Comparison of ENCODE assay signal across 15 cellular contexts in genomic region chr3:45477026-45477725, GRCh38.
"Had no signal": no experiment of that assay in that cellular context is flagged by ENCODE, and none has a peak within 500 bp of the region (broad histone marks: within the 10 kb centered on the region; RNA-seq: fewer than 3 reads in every experiment).

No MANE protein-coding gene starts in this region.

- H3K4me3 ChIP-seq: heart left ventricle, lung, suprapubic skin, transverse colon had no signal

- DNase-seq: activated CD4-positive, alpha-beta memory T cell treated with anti-CD3 and anti-CD28 coated beads for 36 hours; activated CD4-positive, alpha-beta T cell treated with anti-CD3 and anti-CD28 coated beads for 36 hours; activated naive CD4-positive, alpha-beta T cell treated with Interleukin-2 at 50 U/mL for 16 hours; activated naive CD8-positive, alpha-beta T cell treated with anti-CD3 and anti-CD28 coated beads for 36 hours; activated T-cell treated with anti-CD3 and anti-CD28 coated beads, Interleukin-2, amount 50 U/mL, for 48 hours; amygdala; heart left ventricle; naive thymus-derived CD4-positive, alpha-beta T cell; stimulated activated CD4-positive, alpha-beta T cell treated with anti-CD3 and anti-CD28 coated beads, Interleukin-4, amount 100 ng/mL, for 24 hours; T-helper 9 cell; transverse colon had no signal

- H3K27ac ChIP-seq: epithelial cell of prostate, heart left ventricle, suprapubic skin, transverse colon had no signal

- ATAC-seq: activated CD4-positive, alpha-beta T cell treated with anti-CD3 and anti-CD28 coated beads for 36 hours; heart left ventricle; naive thymus-derived CD4-positive, alpha-beta T cell; WTC11 had no signal
